26 cellular contexts compared by ENCODE assay signal in the genomic region with DNA sequence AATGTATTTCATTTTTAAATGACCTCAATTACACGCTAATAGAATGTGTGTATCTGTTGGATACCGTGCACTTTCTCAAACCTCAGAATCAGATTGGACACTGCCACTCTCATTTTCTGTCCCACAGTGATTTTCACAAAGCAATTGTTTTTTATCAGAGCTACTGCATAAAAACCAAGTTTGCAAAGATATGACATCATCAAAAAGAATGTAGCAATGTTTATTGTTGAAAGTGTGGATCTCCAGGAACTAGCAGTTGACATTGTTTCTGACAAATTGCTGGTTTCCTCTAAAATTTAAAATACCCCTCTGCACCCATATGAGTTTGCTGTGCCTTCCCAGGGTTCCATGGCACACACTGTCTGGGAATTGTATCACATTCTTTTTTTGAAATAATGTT.
DNase-seq lines count a peak whose midpoint lies in the region; ATAC-seq, FAIRE-seq and TF ChIP-seq lines count a peak whose summit lies in the region.
"Had no signal": no experiment of that assay in that cellular context is flagged by ENCODE, and none has a peak within 500 bp of the region (broad histone marks: within the 10 kb centered on the region; RNA-seq: fewer than 3 reads in every experiment).

No MANE protein-coding gene starts in this region.

- 0% methylated on average over 2 of the region's 2 CpGs for WGBS in HepG2 (ENCODE audit: low lambda C conversion rate)
- 46% methylated on average over 2 of the region's 2 CpGs for WGBS in right lobe of liver (ENCODE audit: insufficient coverage, low coverage, low lambda C conversion rate, missing lambda C conversion rate)

- BruUV-seq in HepG2 (replicated peaks; lab: Mats Ljungman, UMichigan), result no TSS peak

- H3K4me3 ChIP-seq in HepG2 (replicated peaks in 1 of 3; ENCODE audit: insufficient read depth in 1 of 3, low read depth in 2 of 3, low read length in 3 of 3) (no peak overlapping the region), right lobe of liver (no peak overlapping the region), left lung (no peak overlapping the region)
- H3K4me3 ChIP-seq: BLaER1 treated with 17β-estradiol and CSF1 and Interleukin-3, amounts not matched to agents 10 nM and 100 nM; pancreas; upper lobe of left lung had no signal

- H3K27me3 ChIP-seq in HepG2 (ENCODE audit: control insufficient read depth in 1 of 2, insufficient read depth in 2 of 2, low read length in 2 of 2), result no peaks in the 10 kb centered on the region
- H3K27me3 ChIP-seq in right lobe of liver, result no peaks in the 10 kb centered on the region
- H3K27me3 ChIP-seq in left lung, result no peaks in the 10 kb centered on the region
- H3K27me3 ChIP-seq: BLaER1 treated with 17β-estradiol and CSF1 and Interleukin-3, amounts not matched to agents 10 nM and 100 nM; pancreas; upper lobe of left lung had no signal

- H3K9ac ChIP-seq in HepG2 (ENCODE audit: insufficient read depth, low read depth, low read length), result no peak overlapping the region
- H3K9ac ChIP-seq: BLaER1 treated with 17β-estradiol and CSF1 and Interleukin-3, amounts not matched to agents 10 nM and 100 nM had no signal

- no peak overlapping the region for H2AFZ ChIP-seq in HepG2 (ENCODE audit: low read length)

- H3K27ac ChIP-seq in HepG2 (ENCODE audit: extremely low read length, insufficient read depth, low read length) (no peak overlapping the region), right lobe of liver (no peak overlapping the region), left lung (no peak overlapping the region)
- H3K27ac ChIP-seq: BLaER1 treated with 17β-estradiol and CSF1 and Interleukin-3, amounts not matched to agents 10 nM and 100 nM; pancreas; upper lobe of left lung had no signal

- DNase-seq in HepG2 (ENCODE audit: low spot score) (no peak), right lobe of liver (no peak), astrocyte of the hippocampus (ENCODE audit: low read depth, low spot score) (peak; percentile 16), fibroblast of peridontal ligament (ENCODE audit: extremely low read depth) (peak; percentile 70), stromal cell of bone marrow (ENCODE audit: low read depth) (peak; percentile 11), left lung (no peak), AML-193 (lab: John Stamatoyannopoulos, UW) (no peak)
- no peak for DNase-seq in activated CD8-positive, alpha-beta memory T cell treated with anti-CD3 and anti-CD28 coated beads for 24 hours
- DNase-seq: 8988T; activated CD4-positive, alpha-beta memory T cell treated with anti-CD3 and anti-CD28 coated beads, Interleukin-2, amount 10 ng/mL, durations not matched to agents 7 days and 5 days; activated gamma-delta T cell treated with Interleukin-2 at 50 U/mL for 16 hours; activated T-cell treated with anti-CD3 and anti-CD28 coated beads for 4 hours; amniotic stem cell; caudate nucleus; erythroblast; glutamatergic neuron; KBM-7; left cardiac atrium; midbrain; NCI-H146; pancreas; upper lobe of left lung had no signal

- no peak for TF ChIP-seq EP300 in HepG2 (IDR thresholded peaks at IDR 0.05; ENCODE audit: low read depth in 2 of 2, low read length in 2 of 2)
- no peak for TF ChIP-seq EP300 in HepG2 (CRISPR knock-in tag; IDR thresholded peaks at IDR 0.05; ENCODE audit: borderline replicate concordance)

- no peak for TF ChIP-seq CTCF in HepG2 (CRISPR knock-in tag; IDR thresholded peaks at IDR 0.05)
- no peak for TF ChIP-seq CTCF in right lobe of liver (IDR thresholded peaks at IDR 0.05)
- no peak for TF ChIP-seq CTCF in left lung (IDR thresholded peaks at IDR 0.05)

- FAIRE-seq in HepG2 (lab: Jason Lieb, UNC), result no peak
- FAIRE-seq: pancreas had no signal

- TF ChIP-seq POLR2A in HepG2 (IDR thresholded peaks at IDR 0.05; ENCODE audit: insufficient read depth in 1 of 2, low read depth in 2 of 2, low read length in 2 of 2) (no peak), right lobe of liver (IDR thresholded peaks at IDR 0.05) (no peak)

- intact Hi-C loops in HepG2 (cut with micrococcal nuclease; ENCODE audit: unreplicated experiment) (no loop called here), right lobe of liver (cut with DNase I) (no loop called here), left lung (cut with DNase I) (no loop called here)

- H3K9me3 ChIP-seq in HepG2 (ENCODE audit: low read length) (no peaks in the 10 kb centered on the region), right lobe of liver (no peaks in the 10 kb centered on the region), left lung (no peaks in the 10 kb centered on the region)
- H3K9me3 ChIP-seq: BLaER1 treated with 17β-estradiol and CSF1 and Interleukin-3, amounts not matched to agents 10 nM and 100 nM; pancreas; upper lobe of left lung had no signal

- H3K4me2 ChIP-seq in HepG2 (ENCODE audit: low read depth, low read length), result no peak overlapping the region
- H3K4me2 ChIP-seq: BLaER1 treated with 17β-estradiol and CSF1 and Interleukin-3, amounts not matched to agents 10 nM and 100 nM had no signal

- in situ Hi-C loops in HepG2 (cut with HindIII; ENCODE audit: extremely low pct_ligation_motif_present, low pct_unique_long_range_greater_than_20kb), result no loop called here

- no peaks in the 10 kb centered on the region for H4K20me1 ChIP-seq in HepG2 (ENCODE audit: insufficient read depth, low read length)
- H4K20me1 ChIP-seq: BLaER1 treated with 17β-estradiol and CSF1 and Interleukin-3, amounts not matched to agents 10 nM and 100 nM had no signal

- TF ChIP-seq RAD21 in HepG2 (CRISPR knock-in tag; IDR thresholded peaks at IDR 0.05), result no peak

- no peak for ATAC-seq in HepG2
- no peak for ATAC-seq in right lobe of liver
- ATAC-seq in left lung, result no peak
- ATAC-seq: HCT116; left cardiac atrium; natural killer cell treated with Interleukin-12 subunit alpha and Interleukin-12 subunit beta and Interleukin-15 and Interleukin-18, amount 100 ng/mL, for 72 hours; pancreas; sciatic nerve had no signal

- no peaks in the 10 kb centered on the region for H3K79me2 ChIP-seq in HepG2 (ENCODE audit: insufficient read depth, low read length)

- H3K4me1 ChIP-seq in HepG2 (ENCODE audit: insufficient read depth, low read length) (no peaks in the 10 kb centered on the region), right lobe of liver (no peaks in the 10 kb centered on the region), left lung (no peaks in the 10 kb centered on the region)
- H3K4me1 ChIP-seq: pancreas, upper lobe of left lung had no signal

- CTCF ChIA-PET in HepG2 (lab: Yijun Ruan, JAX; ENCODE audit: low intra/inter-chr PET ratio, low total read pairs), result no interaction called here

- no peaks in the 10 kb centered on the region for H3K36me3 ChIP-seq in HepG2 (replicated peaks in 1 of 2; ENCODE audit: control insufficient read depth in 1 of 2, insufficient read depth in 2 of 2, low read length in 2 of 2)
- H3K36me3 ChIP-seq in right lobe of liver, result no peaks in the 10 kb centered on the region
- no peaks in the 10 kb centered on the region for H3K36me3 ChIP-seq in left lung
- H3K36me3 ChIP-seq: BLaER1 treated with 17β-estradiol and CSF1 and Interleukin-3, amounts not matched to agents 10 nM and 100 nM; pancreas; upper lobe of left lung had no signal

- POLR2A ChIA-PET in HepG2 (lab: Yijun Ruan, JAX), result no interaction called here

TF ChIP-seq in HepG2, 621 proteins besides CTCF, POLR2A, EP300 and RAD21:
- TF ChIP-seq ATF7 (IDR thresholded peaks at IDR 0.05) (peak; percentile 84), ATF7 (CRISPR knock-in tag; IDR thresholded peaks at IDR 0.05) (no peak), ZNF34 (CRISPR knock-in tag; IDR thresholded peaks at IDR 0.05; ENCODE audit: borderline replicate concordance) (no peak)

Comparison
In these comparisons a context has a peak if more than half of its experiments do, and no peak if none do; other contexts are left out.
1. DNase-seq: peak in astrocyte of the hippocampus (single experiment), fibroblast of peridontal ligament (single experiment) and stromal cell of bone marrow (single experiment); none in HepG2 (single experiment), right lobe of liver (0 of 3), left lung (0 of 2), AML-193 (0 of 2) and activated CD8-positive, alpha-beta memory T cell treated with anti-CD3 and anti-CD28 coated beads for 24 hours (single experiment).